18 cellular contexts compared by ENCODE assay signal in the genomic region with DNA sequence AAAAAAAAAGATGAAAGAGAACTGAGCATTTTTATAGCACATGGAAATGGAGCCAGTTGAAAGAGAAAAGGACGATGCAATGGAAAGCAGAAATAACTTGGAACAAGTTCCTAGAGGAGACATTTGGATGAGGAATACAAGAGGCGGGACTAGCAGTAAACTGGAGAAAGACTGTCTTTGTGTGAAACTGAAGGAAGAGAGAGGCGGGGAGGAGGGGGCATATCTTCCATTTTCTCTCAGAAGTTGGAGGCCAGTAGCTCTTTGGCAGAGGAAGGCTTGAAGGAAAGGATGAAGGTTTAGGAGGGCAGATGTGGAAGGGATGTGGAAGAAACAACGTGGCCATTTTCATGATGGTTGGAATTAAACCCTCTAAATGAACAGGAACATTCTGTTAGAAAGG. TPM values are rescaled to one million over a fixed set of nuclear protein-coding genes. Genes with fewer than 3 reads are reported as not detected.
DNase-seq lines count a peak whose midpoint lies in the region; ATAC-seq and TF ChIP-seq lines count a peak whose summit lies in the region.
"Had no signal": no experiment of that assay in that cellular context is flagged by ENCODE, and none has a peak within 500 bp of the region (broad histone marks: within the 10 kb centered on the region; RNA-seq: fewer than 3 reads in every experiment).

No MANE protein-coding gene starts in this region.

- WGBS in heart left ventricle, 4 donors, result 70 to 75% (median 72%) methylated on average over 4 of the region's 4 CpGs

- H2AFZ ChIP-seq in neural cell (ENCODE audit: low read depth, low read length), result no peak overlapping the region

- H3K27ac ChIP-seq in heart left ventricle, result peak overlapping the region in 9 of 12 donors; percentile 2 to 76 (median 46)
- peak overlapping the region; percentile 24 for H3K27ac ChIP-seq in neural cell (ENCODE audit: low read length)
- H3K27ac ChIP-seq in temporal lobe (ENCODE audit: low read depth, low read length), result peak overlapping the region; percentile 14
- H3K27ac ChIP-seq: brain microvascular endothelial cell, KMS-11, thoracic aorta had no signal

- H3K9me2 ChIP-seq in neural cell (ENCODE audit: insufficient read depth, low read length), result no peaks in the 10 kb centered on the region

- H3K9me3 ChIP-seq in heart left ventricle (no peaks in the 10 kb centered on the region), neural cell (ENCODE audit: low read length) (no peaks in the 10 kb centered on the region)
- H3K9me3 ChIP-seq: thoracic aorta had no signal

- H3K9me3 Mint-ChIP-seq in chondrocyte (ENCODE audit: low read depth), result no peaks in the 10 kb centered on the region

- H3K79me2 ChIP-seq in neural cell (replicated peaks; ENCODE audit: insufficient read depth, low read length), result no peaks in the 10 kb centered on the region

- no peaks in the 10 kb centered on the region for H3K36me3 Mint-ChIP-seq in chondrocyte (ENCODE audit: low read depth)

- TF ChIP-seq EP300 in neural cell (conservative IDR thresholded peaks at IDR 0.05; ENCODE audit: poor library complexity, severe bottlenecking), result no peak

- TF ChIP-seq RAD21 in neural cell (conservative IDR thresholded peaks at IDR 0.05), result no peak

- H3F3A ChIP-seq in neural cell (ENCODE audit: insufficient read depth, low read length, poor library complexity, severe bottlenecking), result no peaks in the 10 kb centered on the region

- H3K27me3 ChIP-seq in heart left ventricle, result peaks cover 0 to 9% (median 0%) of the 10 kb centered on the region in 9 donors
- H3K27me3 ChIP-seq in neural cell (ENCODE audit: insufficient read depth, low read depth, low read length), result no peaks in the 10 kb centered on the region
- H3K27me3 ChIP-seq: brain microvascular endothelial cell had no signal

- H4K20me1 ChIP-seq in neural cell (ENCODE audit: insufficient read depth), result no peaks in the 10 kb centered on the region

- H3K27ac Mint-ChIP-seq in chondrocyte (ENCODE audit: unreplicated experiment), result peak overlapping the region; percentile 14

- no peak overlapping the region for H3K4me3 ChIP-seq in heart left ventricle
- H3K4me3 ChIP-seq in neural cell (ENCODE audit: low read length), result no peak overlapping the region
- H3K4me3 ChIP-seq: GM12878, thoracic aorta had no signal

- TF ChIP-seq CTCF in chondrocyte (IDR thresholded peaks at IDR 0.05) (no peak), heart left ventricle (IDR thresholded peaks at IDR 0.05) (no peak), neural cell (IDR thresholded peaks at IDR 0.05; ENCODE audit: poor library complexity, severe bottlenecking) (no peak)

- no peak for DNase-seq in chondrocyte (ENCODE audit: low spot score)
- DNase-seq in heart left ventricle, result no peak
- no peak for DNase-seq in middle frontal gyrus (ENCODE audit: extremely low spot score, low spot score)
- DNase-seq in MV-4-11 (lab: John Stamatoyannopoulos, UW), result no peak
- DNase-seq: activated T-cell treated with anti-CD3 and anti-CD28 coated beads, Interleukin-2, amount 50 U/mL, for 1 hour; brain microvascular endothelial cell; cortex of kidney; NCI-H2029; NCI-H2227 treated with DMSO at 0.1 percent for 48 hours; OCI-M1; SHP77 had no signal

- H3K4me1 ChIP-seq in heart left ventricle, result peaks cover 0 to 24% (median 1%) of the 10 kb centered on the region in 12 donors

- no peak overlapping the region for H3K9ac ChIP-seq in neural cell (ENCODE audit: low read length)
- H3K9ac ChIP-seq: KMS-11 had no signal

- peaks cover 5% of the 10 kb centered on the region for H3K27me3 Mint-ChIP-seq in chondrocyte (ENCODE audit: low read depth)

- no peak overlapping the region for H3K4me3 Mint-ChIP-seq in chondrocyte (ENCODE audit: unreplicated experiment)

- peak in 1 of 4 donors; percentile 35 for ATAC-seq in heart left ventricle
- ATAC-seq in GM18517 (IDR thresholded peaks at IDR 0.05; ENCODE audit: unreplicated experiment), result no peak
- ATAC-seq: GM12878 had no signal

- intact Hi-C loops in heart left ventricle (cut with DNase I), result loop anchor here in 1 of 10 donors (5.0 kb wide), 1 partner anchor 172 kb away; no protein-coding TSS in a partner anchor

- no peak overlapping the region for H3K4me2 ChIP-seq in neural cell (ENCODE audit: low read length)
- H3K4me2 ChIP-seq: KMS-11 had no signal

- H3K36me3 ChIP-seq in heart left ventricle (no peaks in the 10 kb centered on the region), neural cell (ENCODE audit: insufficient read depth, low read length) (no peaks in the 10 kb centered on the region)
- H3K36me3 ChIP-seq: brain microvascular endothelial cell, thoracic aorta had no signal

- TF ChIP-seq POLR2A in heart left ventricle (IDR thresholded peaks at IDR 0.05), result no peak

- peaks cover 21% of the 10 kb centered on the region for H3K4me1 Mint-ChIP-seq in chondrocyte (ENCODE audit: low read depth)

TF ChIP-seq in neural cell, 6 proteins besides CTCF, POLR2A, EP300 and RAD21:
- TF ChIP-seq SMC3 (conservative IDR thresholded peaks at IDR 0.05; ENCODE audit: poor library complexity) (no peak), POLR2AphosphoS5 (IDR thresholded peaks at IDR 0.05) (no peak), TAF1 (IDR thresholded peaks at IDR 0.05; ENCODE audit: low read depth) (no peak), EZH2 (IDR thresholded peaks at IDR 0.05; ENCODE audit: borderline replicate concordance, insufficient read depth, low read length, poor library complexity, severe bottlenecking) (no peak), MXI1 (conservative IDR thresholded peaks at IDR 0.05; ENCODE audit: poor library complexity, severe bottlenecking) (no peak)
- TF ChIP-seq, protein P1, sequence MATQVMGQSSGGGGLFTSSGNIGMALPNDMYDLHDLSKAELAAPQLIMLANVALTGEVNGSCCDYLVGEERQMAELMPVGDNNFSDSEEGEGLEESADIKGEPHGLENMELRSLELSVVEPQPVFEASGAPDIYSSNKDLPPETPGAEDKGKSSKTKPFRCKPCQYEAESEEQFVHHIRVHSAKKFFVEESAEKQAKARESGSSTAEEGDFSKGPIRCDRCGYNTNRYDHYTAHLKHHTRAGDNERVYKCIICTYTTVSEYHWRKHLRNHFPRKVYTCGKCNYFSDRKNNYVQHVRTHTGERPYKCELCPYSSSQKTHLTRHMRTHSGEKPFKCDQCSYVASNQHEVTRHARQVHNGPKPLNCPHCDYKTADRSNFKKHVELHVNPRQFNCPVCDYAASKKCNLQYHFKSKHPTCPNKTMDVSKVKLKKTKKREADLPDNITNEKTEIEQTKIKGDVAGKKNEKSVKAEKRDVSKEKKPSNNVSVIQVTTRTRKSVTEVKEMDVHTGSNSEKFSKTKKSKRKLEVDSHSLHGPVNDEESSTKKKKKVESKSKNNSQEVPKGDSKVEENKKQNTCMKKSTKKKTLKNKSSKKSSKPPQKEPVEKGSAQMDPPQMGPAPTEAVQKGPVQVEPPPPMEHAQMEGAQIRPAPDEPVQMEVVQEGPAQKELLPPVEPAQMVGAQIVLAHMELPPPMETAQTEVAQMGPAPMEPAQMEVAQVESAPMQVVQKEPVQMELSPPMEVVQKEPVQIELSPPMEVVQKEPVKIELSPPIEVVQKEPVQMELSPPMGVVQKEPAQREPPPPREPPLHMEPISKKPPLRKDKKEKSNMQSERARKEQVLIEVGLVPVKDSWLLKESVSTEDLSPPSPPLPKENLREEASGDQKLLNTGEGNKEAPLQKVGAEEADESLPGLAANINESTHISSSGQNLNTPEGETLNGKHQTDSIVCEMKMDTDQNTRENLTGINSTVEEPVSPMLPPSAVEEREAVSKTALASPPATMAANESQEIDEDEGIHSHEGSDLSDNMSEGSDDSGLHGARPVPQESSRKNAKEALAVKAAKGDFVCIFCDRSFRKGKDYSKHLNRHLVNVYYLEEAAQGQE (IDR thresholded peaks at IDR 0.05; ENCODE audit: borderline replicate concordance), result no peak
TF ChIP-seq in neural cell: peak in this region for 0.

RNA-seq across cellular contexts. Expression of gene ADGRF1, which starts 33.0 kb away (rescaled TPM):
- total RNA-seq in chondrocyte, result not detected in 3 replicates
- total RNA-seq in heart left ventricle, result under 1 TPM in 1 of 9 donors, not detected in 8; 0.23 TPM
- polyA plus RNA-seq in heart left ventricle, result not detected
- not detected in 2 replicates for polyA plus RNA-seq in neural cell
- polyA minus RNA-seq in neural cell, result 0.12 TPM in 1 of 2 replicates, not detected in the other
- not detected for total RNA-seq in temporal lobe
- total RNA-seq: liver, thoracic aorta had no signal
- polyA plus RNA-seq: GM12878 had no signal
